In the genomic region with DNA sequence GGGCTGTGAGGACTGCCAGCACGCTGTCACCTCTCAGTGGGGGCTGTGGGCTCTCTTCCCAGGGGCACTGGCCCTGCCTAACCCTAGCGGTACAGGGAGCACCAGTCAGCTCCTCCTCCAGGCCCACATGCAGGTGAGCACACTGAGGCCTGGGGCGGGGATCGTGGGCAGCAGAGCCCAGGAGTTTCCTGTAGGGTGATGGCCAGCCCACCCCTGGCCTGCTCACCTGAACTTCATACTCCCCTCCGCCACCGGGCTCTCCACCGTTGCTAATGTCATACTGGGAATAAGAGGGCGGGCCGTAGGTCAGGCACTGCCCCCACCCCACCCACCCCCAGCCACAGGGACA, we compare ENCODE assay signal across 9 cellular contexts. TPM values are rescaled to one million over a fixed set of nuclear protein-coding genes. Genes with fewer than 3 reads are reported as not detected.
DNase-seq lines count a peak whose midpoint lies in the region; ATAC-seq and TF ChIP-seq lines count a peak whose summit lies in the region.
"Had no signal": no experiment of that assay in that cellular context is flagged by ENCODE, and none has a peak within 500 bp of the region (broad histone marks: within the 10 kb centered on the region; RNA-seq: fewer than 3 reads in every experiment).

No MANE protein-coding gene starts in this region.

- CTCF ChIA-PET in A673 (lab: Charles Lee) (interaction anchor here (0.6 to 1.0 kb wide), 5 partner anchors 55 to 268 kb away, joined by 3 to 5 read pairs (median 4); no protein-coding TSS in a partner anchor), IMR-90 (lab: Yijun Ruan, JAX) (interaction anchor here (0.6 to 2.0 kb wide), 23 partner anchors 8 to 288 kb away, joined by 3 to 10 read pairs (median 4); partner anchors contain the start of gene UPK2)

- no peak; the same call in 1 of the 2 replicates for ATAC-seq in IMR-90 (ENCODE audit: low read depth)
- ATAC-seq in HG03432 (IDR thresholded peaks at IDR 0.05; ENCODE audit: unreplicated experiment), result no peak
- no peak for ATAC-seq in HG02885 (IDR thresholded peaks at IDR 0.05; ENCODE audit: poor library complexity, unreplicated experiment)
- ATAC-seq in HG03097 (IDR thresholded peaks at IDR 0.05; ENCODE audit: low FRiP score, unreplicated experiment), result no peak

- H3K14ac ChIP-seq in IMR-90 (replicated peaks; ENCODE audit: low read depth, low read length) (no peak overlapping the region), neuronal stem cell (ENCODE audit: low read length) (no peak overlapping the region)

- H3K4me3 ChIP-seq in A673 (ENCODE audit: low read depth, low read length, poor library complexity, severe bottlenecking) (peak overlapping the region; percentile 41), IMR-90 (ENCODE audit: insufficient read depth, low read depth, low read length) (no peak overlapping the region), epithelial cell of proximal tubule (ENCODE audit: low read depth, low read length) (peak overlapping the region; percentile 19), neuronal stem cell (ENCODE audit: low read length in 2 of 2) (no peak overlapping the region)

- H4K8ac ChIP-seq in IMR-90 (ENCODE audit: low read depth in 2 of 2, low read length in 2 of 2) (peak overlapping the region in 1 of 2 experiments; percentile 38; a peak in 1 of 4 replicates), neuronal stem cell (ENCODE audit: low read depth, low read length) (peak overlapping the region; percentile 92)

- DNase-seq in A673 (ENCODE audit: low spot score) (no peak), IMR-90 (no peak), epithelial cell of proximal tubule (ENCODE audit: low read depth) (no peak), neuronal stem cell (ENCODE audit: low spot score) (peak; percentile 18), NCI-H1092 (lab: John Stamatoyannopoulos, UW) (no peak)

- H3K79me1 ChIP-seq in IMR-90 (ENCODE audit: low read depth in 1 of 2, low read length in 2 of 2) (no peaks in the 10 kb centered on the region), neuronal stem cell (ENCODE audit: low read depth, low read length) (peaks cover 2% of the 10 kb centered on the region)

- H2BK5ac ChIP-seq in IMR-90 (ENCODE audit: low read depth, low read length, poor library complexity, severe bottlenecking) (no peak overlapping the region), neuronal stem cell (ENCODE audit: low read length) (peak overlapping the region; percentile 66)

- H3K4me1 ChIP-seq in A673 (ENCODE audit: insufficient read depth, low read length, poor library complexity, severe bottlenecking) (peaks cover 4% of the 10 kb centered on the region), IMR-90 (ENCODE audit: control insufficient read depth, insufficient read depth, low read length) (peaks cover 14% of the 10 kb centered on the region), neuronal stem cell (ENCODE audit: control insufficient read depth in 2 of 2, insufficient read depth in 1 of 2, low read depth in 1 of 2, low read length in 2 of 2) (peaks cover 0 to 3% of the 10 kb centered on the region in 2 donors)

- H3K56ac ChIP-seq in IMR-90 (ENCODE audit: extremely low read depth, insufficient read depth, low read length), result no peak overlapping the region

- H3K9me3 ChIP-seq in A673 (ENCODE audit: low read depth, low read length, poor library complexity, severe bottlenecking), result no peaks in the 10 kb centered on the region
- no peaks in the 10 kb centered on the region for H3K9me3 ChIP-seq in IMR-90 (ENCODE audit: control insufficient read depth, insufficient read depth, low read length)
- no peaks in the 10 kb centered on the region for H3K9me3 ChIP-seq in neuronal stem cell (replicated peaks in 1 of 2; ENCODE audit: control insufficient read depth in 2 of 2, insufficient read depth in 1 of 2, low read depth in 1 of 2, low read length in 2 of 2)

- H3K23ac ChIP-seq in IMR-90 (ENCODE audit: low read depth, low read length) (no peak overlapping the region), neuronal stem cell (ENCODE audit: low read depth, low read length, poor library complexity) (no peak overlapping the region)

- no peak overlapping the region for H4K91ac ChIP-seq in IMR-90 (ENCODE audit: insufficient read depth, low read depth, low read length)
- H4K91ac ChIP-seq in neuronal stem cell (ENCODE audit: low read depth, low read length, poor library complexity), result no peak overlapping the region

- POLR2A ChIA-PET in A673 (lab: Charles Lee; ENCODE audit: low non-redundant PET) (interaction anchor here (0.6 kb wide), 1 partner anchor 85 kb away, joined by 6 read pairs; no protein-coding TSS in a partner anchor), IMR-90 (lab: Charles Lee; ENCODE audit: unreplicated experiment) (no interaction called here)

- TF ChIP-seq POLR2A in IMR-90 (IDR thresholded peaks at IDR 0.05; ENCODE audit: low read depth, low read length), result no peak

- H2BK120ac ChIP-seq in IMR-90 (ENCODE audit: low read depth, low read length) (no peak overlapping the region), neuronal stem cell (ENCODE audit: low read depth, low read length) (no peak overlapping the region)

- no peak for TF ChIP-seq CTCF in A673 (conservative IDR thresholded peaks at IDR 0.05; ENCODE audit: low read depth, low read length)
- TF ChIP-seq CTCF in IMR-90 (conservative IDR thresholded peaks at IDR 0.05; ENCODE audit: low read depth, low read length), result no peak
- TF ChIP-seq CTCF in epithelial cell of proximal tubule (conservative IDR thresholded peaks at IDR 0.05; ENCODE audit: low read depth, low read length), result no peak

- no peak for TF ChIP-seq RAD21 in IMR-90 (IDR thresholded peaks at IDR 0.05; ENCODE audit: low read length)

- no TSS peak for BruUV-seq in A673 (replicated peaks; lab: Mats Ljungman, UMichigan)
- no TSS peak for BruUV-seq in IMR-90 (replicated peaks; lab: Mats Ljungman, UMichigan)

- no peak overlapping the region for H4K5ac ChIP-seq in IMR-90 (ENCODE audit: low read depth, low read length)

- no peak overlapping the region for H2BK20ac ChIP-seq in IMR-90 (ENCODE audit: low read depth, low read length)

- in situ Hi-C loops in IMR-90 (cut with MboI; ENCODE audit: low sequenced_read_pairs), result no loop called here

- WGBS in IMR-90 (ENCODE audit: extremely low coverage in 2 of 2, insufficient read length in 1 of 2), 2 experiments, result 59% methylated on average over 2 of the region's 9 CpGs; no CpG with 5 or more reads in 1 of the 2 experiments
- no CpG with 5 or more reads among the region's 9 CpGs for WGBS in neuronal stem cell (ENCODE audit: extremely low coverage in 2 of 2, insufficient read length in 2 of 2, insufficient replicate concordance in 1 of 2), 2 donors

- intact Hi-C loops in A673 (cut with micrococcal nuclease; ENCODE audit: unreplicated experiment), result no loop called here
- intact Hi-C loops in IMR-90 (cut with micrococcal nuclease), result no loop called here

- H3K4me2 ChIP-seq in IMR-90 (ENCODE audit: low read depth, low read length) (no peak overlapping the region; the same call in 1 of the 2 replicates), neuronal stem cell (ENCODE audit: insufficient read depth, low read length, poor library complexity, severe bottlenecking) (no peak overlapping the region)

- peak overlapping the region; percentile 28 for H2AK9ac ChIP-seq in IMR-90 (replicated peaks; ENCODE audit: low read depth, low read length, poor library complexity)

- H3K27ac ChIP-seq in A673 (ENCODE audit: low read depth, low read length, poor library complexity, severe bottlenecking) (no peak overlapping the region), IMR-90 (ENCODE audit: insufficient read depth, low read length) (no peak overlapping the region), neuronal stem cell (replicated peaks; ENCODE audit: low read length) (no peak overlapping the region)

- dilution Hi-C loops in IMR-90 (cut with HindIII; ENCODE audit: low sequenced_read_pairs, unreplicated experiment), result no loop called here

- H3K9me1 ChIP-seq in IMR-90 (ENCODE audit: insufficient read depth, low read length), result peaks cover 8% of the 10 kb centered on the region; the same call in 1 of the 2 replicates

- H2AFZ ChIP-seq in IMR-90 (replicated peaks; ENCODE audit: low read length, poor library complexity) (peak overlapping the region; percentile 99), neuronal stem cell (ENCODE audit: low read length) (peak overlapping the region; percentile 96)

- H4K20me1 ChIP-seq in IMR-90 (ENCODE audit: insufficient read depth, low read length), result no peaks in the 10 kb centered on the region

- H3K4ac ChIP-seq in IMR-90 (ENCODE audit: low read depth, low read length) (no peak overlapping the region), neuronal stem cell (ENCODE audit: low read length) (no peak overlapping the region)

- H3K9ac ChIP-seq in IMR-90 (ENCODE audit: low read depth, low read length) (no peak overlapping the region), neuronal stem cell (ENCODE audit: low read depth, low read length, poor library complexity) (peak overlapping the region; percentile 30)

- H2AK5ac ChIP-seq in IMR-90 (ENCODE audit: low read depth, low read length) (no peak overlapping the region), neuronal stem cell (ENCODE audit: low read depth, low read length) (peak overlapping the region; percentile 91)

- H2BK15ac ChIP-seq in IMR-90 (ENCODE audit: low read depth, low read length) (no peak overlapping the region), neuronal stem cell (ENCODE audit: low read length) (peak overlapping the region; percentile 89)

- no peak overlapping the region; the same call in 1 of the 2 replicates for H3K18ac ChIP-seq in IMR-90 (ENCODE audit: low read depth, low read length)
- H3K18ac ChIP-seq in neuronal stem cell (ENCODE audit: low read length), result peak overlapping the region; percentile 89

- no peaks in the 10 kb centered on the region for H3K27me3 ChIP-seq in A673 (replicated peaks; ENCODE audit: insufficient read depth, low read depth, low read length, poor library complexity)
- peaks cover 6% of the 10 kb centered on the region for H3K27me3 ChIP-seq in IMR-90 (ENCODE audit: control insufficient read depth, insufficient read depth, low read length)
- H3K27me3 ChIP-seq in neuronal stem cell (ENCODE audit: control insufficient read depth in 3 of 3, insufficient read depth in 3 of 3, low read depth in 1 of 3, low read length in 3 of 3), result no peaks in the 10 kb centered on the region

- H3K36me3 ChIP-seq in A673 (ENCODE audit: insufficient read depth, low read length, poor library complexity, severe bottlenecking), result no peaks in the 10 kb centered on the region
- H3K36me3 ChIP-seq in IMR-90 (ENCODE audit: control insufficient read depth, insufficient read depth, low read length), result no peaks in the 10 kb centered on the region
- no peaks in the 10 kb centered on the region for H3K36me3 ChIP-seq in neuronal stem cell (replicated peaks in 1 of 2; ENCODE audit: control insufficient read depth in 2 of 2, insufficient read depth in 2 of 2, low read length in 2 of 2)

- H2BK12ac ChIP-seq in neuronal stem cell (ENCODE audit: low read length), result peak overlapping the region; percentile 94

TF ChIP-seq in IMR-90, 13 proteins besides CTCF, POLR2A, EP300 and RAD21 (continues in another document):
- no peak for TF ChIP-seq BHLHE40 (IDR thresholded peaks at IDR 0.05; ENCODE audit: low read depth, low read length)
- TF ChIP-seq MXI1 (IDR thresholded peaks at IDR 0.05; ENCODE audit: borderline replicate concordance, low read depth, low read length), result no peak

RNA-seq across cellular contexts. Expression of gene TREH, which starts 10.0 kb away (rescaled TPM):
- total RNA-seq in A673 (2021) (not detected in 2 replicates), IMR-90 (2012; rRNA removed) (not detected in 2 replicates), epithelial cell of proximal tubule (not detected in 2 replicates)
- polyA plus RNA-seq in IMR-90 (2012; rRNA removed), result not detected in 2 replicates
- not detected in 2 replicates for polyA plus RNA-seq in IMR-90 (2012; cell fraction: cytosol; rRNA removed)
- polyA plus RNA-seq in IMR-90 (2012; cell fraction: nucleus; rRNA removed; ENCODE audit: low replicate concordance), result not detected in 2 replicates
- polyA plus RNA-seq in neuronal stem cell (2013, experiment 1 of 2), result not detected
- polyA plus RNA-seq in neuronal stem cell (2013, experiment 2 of 2), result not detected
- total RNA-seq: CD4-positive, alpha-beta T cell had no signal

Comparison
In these comparisons a context has a peak if more than half of its experiments do, and no peak if none do; other contexts are left out.
1. H3K4me3 ChIP-seq: peak in A673 (single experiment) and epithelial cell of proximal tubule (single experiment); none in IMR-90 (single experiment) and neuronal stem cell (0 of 2).